Comparison of ENCODE assay signal across 31 cellular contexts in genomic region chr17:20051624-20052023, GRCh38.
"Had no signal": no experiment of that assay in that cellular context is flagged by ENCODE, and none has a peak within 500 bp of the region (broad histone marks: within the 10 kb centered on the region; RNA-seq: fewer than 3 reads in every experiment).

No MANE protein-coding gene starts in this region.

- H3K27me3 ChIP-seq: adrenal gland, ascending aorta, body of pancreas, brain microvascular endothelial cell, breast epithelium, cardiac muscle cell had no signal

- H3K4me3 ChIP-seq: adrenal gland, ascending aorta, body of pancreas, breast epithelium, cardiac muscle cell had no signal

- H3K27ac ChIP-seq: adrenal gland, ascending aorta, body of pancreas, brain microvascular endothelial cell, breast epithelium, cardiac muscle cell had no signal

- H3K9me3 ChIP-seq: adrenal gland, ascending aorta, body of pancreas had no signal

- H3K36me3 ChIP-seq: adrenal gland, brain microvascular endothelial cell, breast epithelium, cardiac muscle cell had no signal

- DNase-seq: activated effector memory CD4-positive, alpha-beta T cell treated with anti-CD3 and anti-CD28 coated beads, Interleukin-2, amount 50 U/mL, for 16 hours; activated effector memory CD4-positive, alpha-beta T cell treated with Interleukin-2 at 50 U/mL for 16 hours; activated gamma-delta T cell; activated gamma-delta T cell treated with Interleukin-2 at 50 U/mL for 16 hours; activated naive CD4-positive, alpha-beta T cell; activated naive CD4-positive, alpha-beta T cell treated with anti-CD3 and anti-CD28 coated beads for 36 hours; activated naive CD4-positive, alpha-beta T cell treated with anti-CD3 and anti-CD28 coated beads, Interleukin-2, amount 10 ng/mL, durations not matched to agents 7 days and 5 days; activated naive CD4-positive, alpha-beta T cell treated with anti-CD3 and anti-CD28 coated beads, Interleukin-2, amount 50 U/mL, for 16 hours; activated naive CD4-positive, alpha-beta T cell treated with Interleukin-2 at 50 U/mL for 16 hours; activated naive CD8-positive, alpha-beta T cell treated with anti-CD3 and anti-CD28 coated beads for 36 hours; activated naive CD8-positive, alpha-beta T cell treated with anti-CD3 and anti-CD28 coated beads, Interleukin-2, amount 10 ng/mL, durations not matched to agents 7 days and 5 days; activated naive CD8-positive, alpha-beta T cell treated with anti-CD3 and anti-CD28 coated beads, Interleukin-2, amount 50 U/mL, for 24 hours; activated T-cell treated with anti-CD3 and anti-CD28 coated beads, Interleukin-2, amount 50 U/mL, for 24 hours; activated T-cell treated with anti-CD3 and anti-CD28 coated beads, Interleukin-2, amount 50 U/mL, for 4 hours; activated T-cell treated with anti-CD3 and anti-CD28 coated beads, Interleukin-2, amount 50 U/mL, for 48 hours; activated T-cell treated with anti-CD3 and anti-CD28 coated beads, Interleukin-2, amount 50 U/mL, for 72 hours; adrenal gland; amniotic stem cell; amygdala; anterior cingulate cortex; aorta; body of pancreas; brain microvascular endothelial cell; caudate nucleus; central memory CD4-positive, alpha-beta T cell; cerebellar nuclear complex had no signal

- ATAC-seq: activated naive CD4-positive, alpha-beta T cell treated with anti-CD3 and anti-CD28 coated beads, Interleukin-2, amount 50 U/mL, for 72 hours; activated naive CD8-positive, alpha-beta T cell treated with anti-CD3 and anti-CD28 coated beads, Interleukin-2, amount 50 U/mL, for 24 hours; activated T-cell treated with anti-CD3 and anti-CD28 coated beads, Interleukin-2, amount 50 U/mL, for 4 hours; activated T-cell treated with anti-CD3 and anti-CD28 coated beads, Interleukin-2, amount 50 U/mL, for 72 hours; activated T-helper 17 cell treated with anti-CD3 and anti-CD28 coated beads, Interleukin-2, amount 50 U/mL, for 72 hours; body of pancreas had no signal

- H3K4me1 ChIP-seq: adrenal gland, ascending aorta, body of pancreas, breast epithelium had no signal
